ENCODE assay signal across 1 cellular context in genomic region chr15:64476550-64476949, GRCh38.
TF ChIP-seq lines count a peak whose summit lies in the region.

No MANE protein-coding gene starts in this region.

TF ChIP-seq in IMR-90, 13 proteins besides CTCF, POLR2A, EP300 and RAD21 (continued from another document):
- no peak for TF ChIP-seq CEBPB (IDR thresholded peaks at IDR 0.05; ENCODE audit: low read depth, low read length)
- TF ChIP-seq RFX5 (IDR thresholded peaks at IDR 0.05; ENCODE audit: low read depth, low read length), result no peak
- no peak for TF ChIP-seq BHLHE40 (IDR thresholded peaks at IDR 0.05; ENCODE audit: low read depth, low read length)
- TF ChIP-seq MXI1 (IDR thresholded peaks at IDR 0.05; ENCODE audit: borderline replicate concordance, low read depth, low read length), result no peak
- no peak for TF ChIP-seq SMC3 (IDR thresholded peaks at IDR 0.05; ENCODE audit: low read depth, low read length)
- no peak for TF ChIP-seq USF2 (IDR thresholded peaks at IDR 0.05; ENCODE audit: low read depth, low read length)
- no peak for TF ChIP-seq CHD1 (IDR thresholded peaks at IDR 0.05; ENCODE audit: low read depth, low read length)
